ENCODE assay signal across 1 cellular context in the genomic region with DNA sequence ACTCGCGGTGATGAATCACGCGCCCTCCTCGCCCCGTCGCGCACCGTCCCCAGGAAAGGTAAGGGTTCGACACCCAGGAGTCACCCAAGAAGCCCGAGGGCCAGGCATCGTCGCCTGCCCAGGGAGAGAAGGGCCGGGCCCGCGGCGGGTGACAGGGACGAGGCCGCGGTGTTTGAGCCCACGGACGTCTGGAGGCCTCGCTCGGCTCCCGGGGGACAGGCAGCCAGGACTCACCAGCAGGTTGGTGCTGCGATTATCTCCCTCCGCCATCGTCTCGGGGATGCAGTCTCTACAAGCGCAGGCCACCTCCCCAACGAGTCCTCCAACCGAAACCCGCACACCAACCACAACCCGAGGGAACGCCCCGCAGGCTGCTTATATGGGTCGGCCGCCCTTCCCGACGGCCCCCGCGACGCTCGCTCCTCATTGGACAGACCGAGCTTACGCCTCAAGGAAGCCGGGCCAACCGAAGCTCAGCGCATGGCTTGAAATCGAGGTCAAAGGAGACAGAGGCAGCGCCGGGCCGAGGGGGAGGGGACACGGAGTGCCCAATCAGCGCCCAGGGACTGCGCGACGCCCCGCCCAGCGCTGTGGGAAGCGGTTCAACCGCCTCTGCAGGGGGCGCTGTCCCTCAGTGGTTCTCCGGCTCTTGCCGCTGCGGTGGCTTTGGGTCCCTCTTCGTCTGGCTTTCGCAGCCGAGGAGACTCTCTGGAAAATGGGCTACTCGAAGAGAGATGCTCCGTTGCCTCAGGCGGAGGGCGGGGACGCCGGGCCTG.
TF ChIP-seq lines count a peak whose summit lies in the region.

A gene (minus strand): TSS at position 353 of the 776 bp plus-strand sequence. CDS start 83 bp downstream, at position 270.

TF ChIP-seq in GM12878, 131 proteins besides CTCF, POLR2A, EP300 and RAD21 (continued from another document):
- TF ChIP-seq SP1 (IDR thresholded peaks at IDR 0.05; ENCODE audit: low read depth, low read length) = peak; percentile 85
- TF ChIP-seq EZH2 (IDR thresholded peaks at IDR 0.05; ENCODE audit: borderline replicate concordance, control insufficient read depth, low read depth, low read length) = no peak
- TF ChIP-seq PAX8 (IDR thresholded peaks at IDR 0.05) = no peak
- TF ChIP-seq, protein P1, sequence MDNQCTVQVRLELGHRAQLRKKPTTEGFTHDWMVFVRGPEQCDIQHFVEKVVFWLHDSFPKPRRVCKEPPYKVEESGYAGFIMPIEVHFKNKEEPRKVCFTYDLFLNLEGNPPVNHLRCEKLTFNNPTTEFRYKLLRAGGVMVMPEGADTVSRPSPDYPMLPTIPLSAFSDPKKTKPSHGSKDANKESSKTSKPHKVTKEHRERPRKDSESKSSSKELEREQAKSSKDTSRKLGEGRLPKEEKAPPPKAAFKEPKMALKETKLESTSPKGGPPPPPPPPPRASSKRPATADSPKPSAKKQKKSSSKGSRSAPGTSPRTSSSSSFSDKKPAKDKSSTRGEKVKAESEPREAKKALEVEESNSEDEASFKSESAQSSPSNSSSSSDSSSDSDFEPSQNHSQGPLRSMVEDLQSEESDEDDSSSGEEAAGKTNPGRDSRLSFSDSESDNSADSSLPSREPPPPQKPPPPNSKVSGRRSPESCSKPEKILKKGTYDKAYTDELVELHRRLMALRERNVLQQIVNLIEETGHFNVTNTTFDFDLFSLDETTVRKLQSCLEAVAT (IDR thresholded peaks at IDR 0.05) = peak; percentile 84
- TF ChIP-seq RFX5 (IDR thresholded peaks at IDR 0.05; ENCODE audit: low read depth, low read length) = peak; percentile 76; the same call in 1 of the 2 replicates
- TF ChIP-seq YY1 (IDR thresholded peaks at IDR 0.05; ENCODE audit: low read depth, low read length) = no peak; the same call in none of the 2 replicates
- 0 out of 2 replicates have a peak, but pooled peaks have one; percentile 0 for TF ChIP-seq HDAC2 (IDR thresholded peaks at IDR 0.05)
- TF ChIP-seq, protein P2, sequence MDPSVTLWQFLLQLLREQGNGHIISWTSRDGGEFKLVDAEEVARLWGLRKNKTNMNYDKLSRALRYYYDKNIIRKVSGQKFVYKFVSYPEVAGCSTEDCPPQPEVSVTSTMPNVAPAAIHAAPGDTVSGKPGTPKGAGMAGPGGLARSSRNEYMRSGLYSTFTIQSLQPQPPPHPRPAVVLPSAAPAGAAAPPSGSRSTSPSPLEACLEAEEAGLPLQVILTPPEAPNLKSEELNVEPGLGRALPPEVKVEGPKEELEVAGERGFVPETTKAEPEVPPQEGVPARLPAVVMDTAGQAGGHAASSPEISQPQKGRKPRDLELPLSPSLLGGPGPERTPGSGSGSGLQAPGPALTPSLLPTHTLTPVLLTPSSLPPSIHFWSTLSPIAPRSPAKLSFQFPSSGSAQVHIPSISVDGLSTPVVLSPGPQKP (IDR thresholded peaks at IDR 0.05; ENCODE audit: low read depth, low read length) = no peak
- TF ChIP-seq SREBF1 (IDR thresholded peaks at IDR 0.05; ENCODE audit: low read length) = no peak
- TF ChIP-seq CBFB (IDR thresholded peaks at IDR 0.05; ENCODE audit: low read depth) = peak; percentile 100
- TF ChIP-seq, protein P3, sequence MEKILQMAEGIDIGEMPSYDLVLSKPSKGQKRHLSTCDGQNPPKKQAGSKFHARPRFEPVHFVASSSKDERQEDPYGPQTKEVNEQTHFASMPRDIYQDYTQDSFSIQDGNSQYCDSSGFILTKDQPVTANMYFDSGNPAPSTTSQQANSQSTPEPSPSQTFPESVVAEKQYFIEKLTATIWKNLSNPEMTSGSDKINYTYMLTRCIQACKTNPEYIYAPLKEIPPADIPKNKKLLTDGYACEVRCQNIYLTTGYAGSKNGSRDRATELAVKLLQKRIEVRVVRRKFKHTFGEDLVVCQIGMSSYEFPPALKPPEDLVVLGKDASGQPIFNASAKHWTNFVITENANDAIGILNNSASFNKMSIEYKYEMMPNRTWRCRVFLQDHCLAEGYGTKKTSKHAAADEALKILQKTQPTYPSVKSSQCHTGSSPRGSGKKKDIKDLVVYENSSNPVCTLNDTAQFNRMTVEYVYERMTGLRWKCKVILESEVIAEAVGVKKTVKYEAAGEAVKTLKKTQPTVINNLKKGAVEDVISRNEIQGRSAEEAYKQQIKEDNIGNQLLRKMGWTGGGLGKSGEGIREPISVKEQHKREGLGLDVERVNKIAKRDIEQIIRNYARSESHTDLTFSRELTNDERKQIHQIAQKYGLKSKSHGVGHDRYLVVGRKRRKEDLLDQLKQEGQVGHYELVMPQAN (conservative IDR thresholded peaks at IDR 0.05) = peak; percentile 89
- TF ChIP-seq ZNF217 (IDR thresholded peaks at IDR 0.05) = no peak
- TF ChIP-seq, protein P4, sequence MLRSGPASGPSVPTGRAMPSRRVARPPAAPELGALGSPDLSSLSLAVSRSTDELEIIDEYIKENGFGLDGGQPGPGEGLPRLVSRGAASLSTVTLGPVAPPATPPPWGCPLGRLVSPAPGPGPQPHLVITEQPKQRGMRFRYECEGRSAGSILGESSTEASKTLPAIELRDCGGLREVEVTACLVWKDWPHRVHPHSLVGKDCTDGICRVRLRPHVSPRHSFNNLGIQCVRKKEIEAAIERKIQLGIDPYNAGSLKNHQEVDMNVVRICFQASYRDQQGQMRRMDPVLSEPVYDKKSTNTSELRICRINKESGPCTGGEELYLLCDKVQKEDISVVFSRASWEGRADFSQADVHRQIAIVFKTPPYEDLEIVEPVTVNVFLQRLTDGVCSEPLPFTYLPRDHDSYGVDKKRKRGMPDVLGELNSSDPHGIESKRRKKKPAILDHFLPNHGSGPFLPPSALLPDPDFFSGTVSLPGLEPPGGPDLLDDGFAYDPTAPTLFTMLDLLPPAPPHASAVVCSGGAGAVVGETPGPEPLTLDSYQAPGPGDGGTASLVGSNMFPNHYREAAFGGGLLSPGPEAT (IDR thresholded peaks at IDR 0.05; ENCODE audit: low read depth) = peak; percentile 56; the same call in 1 of the 2 replicates
